9 cellular contexts compared by ENCODE assay signal in genomic region chr11:123429336-123429735, GRCh38. TPM values are rescaled to one million over a fixed set of nuclear protein-coding genes. Genes with fewer than 3 reads are reported as not detected.
DNase-seq lines count a peak whose midpoint lies in the region; TF ChIP-seq lines count a peak whose summit lies in the region.
"Had no signal": no experiment of that assay in that cellular context is flagged by ENCODE, and none has a peak within 500 bp of the region (broad histone marks: within the 10 kb centered on the region; RNA-seq: fewer than 3 reads in every experiment).

No MANE protein-coding gene starts in this region.

- H3K79me2 ChIP-seq in PC-9 (ENCODE audit: low read depth): peaks cover 11% of the 10 kb centered on the region; the same call in 1 of the 2 replicates

- H3K9me3 Mint-ChIP-seq in chondrocyte (ENCODE audit: low read depth): no peaks in the 10 kb centered on the region

- intact Hi-C loops in PC-9 (cut with micrococcal nuclease; ENCODE audit: unreplicated experiment) (no loop called here), esophagus squamous epithelium (cut with DNase I) (no loop called here)

- H3K4me3 ChIP-seq in PC-9: no peak overlapping the region
- H3K4me3 ChIP-seq in neutrophil (ENCODE audit: low read depth in 1 of 2, low read length in 1 of 2): peak overlapping the region in 1 of 2 experiments; percentile 82
- H3K4me3 ChIP-seq in esophagus squamous epithelium: no peak overlapping the region

- no peaks in the 10 kb centered on the region for H3K36me3 ChIP-seq in PC-9 (ENCODE audit: low read depth)
- H3K36me3 ChIP-seq in neutrophil: no peaks in the 10 kb centered on the region
- no peaks in the 10 kb centered on the region for H3K36me3 ChIP-seq in esophagus squamous epithelium
- H3K36me3 ChIP-seq: uterus had no signal

- peaks cover 17% of the 10 kb centered on the region for H3K4me1 ChIP-seq in PC-9 (replicated peaks; ENCODE audit: insufficient read depth)
- peaks cover 29 to 32% of the 10 kb centered on the region in 2 experiments for H3K4me1 ChIP-seq in neutrophil (ENCODE audit: control insufficient read depth in 1 of 2, insufficient read depth in 1 of 2, low read depth in 1 of 2, low read length in 1 of 2)
- peaks cover 11 to 20% (median 12%) of the 10 kb centered on the region in 3 donors for H3K4me1 ChIP-seq in esophagus squamous epithelium
- H3K4me1 ChIP-seq: uterus had no signal

- H3K27ac Mint-ChIP-seq in chondrocyte (ENCODE audit: unreplicated experiment): peak overlapping the region; percentile 20

- H3K4me3 Mint-ChIP-seq in chondrocyte (ENCODE audit: unreplicated experiment): peak overlapping the region; percentile 81

- peak overlapping the region; percentile 62 for H3K4me2 ChIP-seq in PC-9

- H2AFZ ChIP-seq in PC-9: no peak overlapping the region

- H4K20me1 ChIP-seq in PC-9 (ENCODE audit: insufficient read depth): no peaks in the 10 kb centered on the region

- WGBS in esophagus squamous epithelium, 2 donors: 73 to 82% methylated on average over 5 of the region's 5 CpGs

- no peak for TF ChIP-seq CTCF in PC-9 (conservative IDR thresholded peaks at IDR 0.05)
- TF ChIP-seq CTCF in chondrocyte (IDR thresholded peaks at IDR 0.05): no peak
- no peak for TF ChIP-seq CTCF in neutrophil (IDR thresholded peaks at IDR 0.05)
- no peak for TF ChIP-seq CTCF in esophagus squamous epithelium (IDR thresholded peaks at IDR 0.05)

- no peaks in the 10 kb centered on the region for H3K9me2 ChIP-seq in PC-9 (ENCODE audit: insufficient read depth)

- H3K9me3 ChIP-seq in PC-9 (ENCODE audit: insufficient read depth, low read depth): no peaks in the 10 kb centered on the region; the same call in 1 of the 2 replicates
- no peaks in the 10 kb centered on the region for H3K9me3 ChIP-seq in neutrophil
- no peaks in the 10 kb centered on the region for H3K9me3 ChIP-seq in esophagus squamous epithelium
- H3K9me3 ChIP-seq: uterus had no signal

- H3K27me3 ChIP-seq in PC-9 (ENCODE audit: insufficient read depth, low read depth) (no peaks in the 10 kb centered on the region), neutrophil (peaks cover 11% of the 10 kb centered on the region), esophagus squamous epithelium (peaks cover 0 to 83% (median 0%) of the 10 kb centered on the region in 4 donors)
- H3K27me3 ChIP-seq: uterus had no signal

- no peaks in the 10 kb centered on the region for H3K36me3 Mint-ChIP-seq in chondrocyte (ENCODE audit: low read depth)

- BruUV-seq in PC-9 (replicated peaks; lab: Mats Ljungman, UMichigan): no TSS peak

- CTCF ChIA-PET in PC-9 (lab: Charles Lee): no interaction called here

- peaks cover 24% of the 10 kb centered on the region for H3K27me3 Mint-ChIP-seq in chondrocyte (ENCODE audit: low read depth)

- TF ChIP-seq POLR2A in esophagus squamous epithelium (IDR thresholded peaks at IDR 0.05): no peak

- peaks cover 6% of the 10 kb centered on the region for H3K4me1 Mint-ChIP-seq in chondrocyte (ENCODE audit: low read depth)

- POLR2A ChIA-PET in PC-9 (lab: Charles Lee; ENCODE audit: unreplicated experiment): no interaction called here

- DNase-seq in EL (peak; percentile 93), PC-9 (peak in 1 of 2 experiments; percentile 41), chondrocyte (ENCODE audit: low spot score) (no peak), DMS 273 treated with DMSO at 0.1 percent for 48 hours (lab: John Stamatoyannopoulos, UW) (no peak), COLO829 (ENCODE audit: low spot score) (no peak), esophagus squamous epithelium (lab: John Stamatoyannopoulos, UW) (no peak)
- DNase-seq: uterus had no signal

- H3F3A ChIP-seq in PC-9 (ENCODE audit: insufficient read depth, low read depth): peaks cover 15% of the 10 kb centered on the region

- H3K27ac ChIP-seq in PC-9 (no peak overlapping the region), neutrophil (peak overlapping the region; percentile 95), esophagus squamous epithelium (no peak overlapping the region)
- H3K27ac ChIP-seq: uterus, VCaP had no signal

RNA-seq across cellular contexts. Expression of gene GRAMD1B, which starts 0.7 kb away (rescaled TPM):
- 3.2 and 5.8 TPM in 2 replicates for total RNA-seq in PC-9 (2021)
- total RNA-seq in chondrocyte: 0.99 to 2.2 TPM (median 1.6 TPM) in 3 replicates
- total RNA-seq in esophagus squamous epithelium: 1 to 10 TPM in 3 of 4 donors, under 1 TPM in 1; 0.61 to 1.7 (median 1.1) TPM
